12 cellular contexts compared by ENCODE assay signal in genomic region chr5:127423173-127423798, GRCh38.
A peak's percentile ranks its signal among the peaks of the same experiment; 100 is the strongest.
DNase-seq lines count a peak whose midpoint lies in the region; ATAC-seq and TF ChIP-seq lines count a peak whose summit lies in the region.
"Had no signal": no experiment of that assay in that cellular context is flagged by ENCODE, and none has a peak within 500 bp of the region (broad histone marks: within the 10 kb centered on the region; RNA-seq: fewer than 3 reads in every experiment).

No MANE protein-coding gene starts in this region.

- H3K9me3 Mint-ChIP-seq in natural killer cell = no peaks in the 10 kb centered on the region

- no peak overlapping the region for H3K4me3 Mint-ChIP-seq in natural killer cell

- no peak overlapping the region for H3K27ac Mint-ChIP-seq in natural killer cell

- intact Hi-C loops in cardiac septum (cut with DNase I) (no loop called here), natural killer cell (cut with micrococcal nuclease) (no loop called here)

- ATAC-seq in GM19328 (IDR thresholded peaks at IDR 0.05; ENCODE audit: unreplicated experiment) = peak; percentile 60
- peak; percentile 74 for ATAC-seq in HG02642 (IDR thresholded peaks at IDR 0.05; ENCODE audit: poor library complexity, unreplicated experiment)
- ATAC-seq in HG03558 (IDR thresholded peaks at IDR 0.05; ENCODE audit: extremely low read depth, unreplicated experiment) = peak; percentile 65
- ATAC-seq in HG02798 (IDR thresholded peaks at IDR 0.05; ENCODE audit: poor library complexity, unreplicated experiment) = no peak
- no peak for ATAC-seq in natural killer cell

- TF ChIP-seq CTCF in GM12864 (IDR thresholded peaks at IDR 0.05; ENCODE audit: low read depth, low read length, missing control alignments) (no peak), natural killer cell (IDR thresholded peaks at IDR 0.05) (no peak)

- no peaks in the 10 kb centered on the region for H3K36me3 Mint-ChIP-seq in natural killer cell

- H3K4me3 ChIP-seq in GM12864 (ENCODE audit: low read depth, low read length) = no peak overlapping the region

- DNase-seq in GM12864 (ENCODE audit: low read depth) (peak; percentile 21), cardiac septum (ENCODE audit: low spot score) (no peak), globus pallidus (ENCODE audit: low spot score) (no peak), natural killer cell (no peak)
- DNase-seq: AML-193, hypothalamus, NCI-H1930, posterior cingulate gyrus had no signal

- no peaks in the 10 kb centered on the region for H3K27me3 Mint-ChIP-seq in natural killer cell (ENCODE audit: low read depth in 2 of 2)

- H3K4me1 Mint-ChIP-seq in natural killer cell = peaks cover 0 to 5% of the 10 kb centered on the region in 2 donors

Comparison
In these comparisons a context has a peak if more than half of its experiments do, and no peak if none do; other contexts are left out.
1. ATAC-seq: peak in GM19328 (single experiment), HG02642 (single experiment) and HG03558 (single experiment); none in HG02798 (single experiment) and natural killer cell (0 of 3).